ENCODE assay signal across 11 cellular contexts in the genomic region with DNA sequence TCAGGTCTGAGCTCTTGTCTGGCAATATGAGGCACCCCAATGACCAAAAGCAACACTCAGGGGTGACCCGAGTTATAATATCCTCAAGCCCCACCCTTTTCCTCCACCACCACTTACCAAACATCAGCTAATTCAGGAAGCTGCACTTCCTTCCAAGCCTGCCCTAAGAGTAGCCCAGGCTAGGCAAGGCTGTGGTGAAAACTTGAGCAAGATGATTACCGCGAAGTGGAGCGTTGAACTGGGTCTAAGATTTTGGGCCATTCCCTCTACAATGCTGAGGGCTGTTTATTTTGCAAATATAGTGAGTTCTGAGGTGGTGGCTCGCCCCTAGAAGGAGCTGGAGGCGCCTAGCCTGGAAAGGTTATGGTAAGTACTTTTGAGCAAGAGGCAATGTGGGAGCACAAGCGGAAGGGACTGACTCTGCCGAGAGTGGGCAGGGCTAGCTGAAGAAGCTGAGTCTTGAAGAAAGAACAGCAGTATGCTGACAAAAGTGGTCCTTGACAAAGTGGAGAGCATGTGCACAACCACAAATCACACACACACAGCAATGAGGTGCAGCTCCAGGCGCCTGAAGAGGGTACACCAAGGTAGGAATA. TPM values are rescaled to one million over a fixed set of nuclear protein-coding genes. Genes with fewer than 3 reads are reported as not detected.
DNase-seq lines count a peak whose midpoint lies in the region; ATAC-seq and TF ChIP-seq lines count a peak whose summit lies in the region.
"Had no signal": no experiment of that assay in that cellular context is flagged by ENCODE, and none has a peak within 500 bp of the region (broad histone marks: within the 10 kb centered on the region; RNA-seq: fewer than 3 reads in every experiment).

A gene with protein sequence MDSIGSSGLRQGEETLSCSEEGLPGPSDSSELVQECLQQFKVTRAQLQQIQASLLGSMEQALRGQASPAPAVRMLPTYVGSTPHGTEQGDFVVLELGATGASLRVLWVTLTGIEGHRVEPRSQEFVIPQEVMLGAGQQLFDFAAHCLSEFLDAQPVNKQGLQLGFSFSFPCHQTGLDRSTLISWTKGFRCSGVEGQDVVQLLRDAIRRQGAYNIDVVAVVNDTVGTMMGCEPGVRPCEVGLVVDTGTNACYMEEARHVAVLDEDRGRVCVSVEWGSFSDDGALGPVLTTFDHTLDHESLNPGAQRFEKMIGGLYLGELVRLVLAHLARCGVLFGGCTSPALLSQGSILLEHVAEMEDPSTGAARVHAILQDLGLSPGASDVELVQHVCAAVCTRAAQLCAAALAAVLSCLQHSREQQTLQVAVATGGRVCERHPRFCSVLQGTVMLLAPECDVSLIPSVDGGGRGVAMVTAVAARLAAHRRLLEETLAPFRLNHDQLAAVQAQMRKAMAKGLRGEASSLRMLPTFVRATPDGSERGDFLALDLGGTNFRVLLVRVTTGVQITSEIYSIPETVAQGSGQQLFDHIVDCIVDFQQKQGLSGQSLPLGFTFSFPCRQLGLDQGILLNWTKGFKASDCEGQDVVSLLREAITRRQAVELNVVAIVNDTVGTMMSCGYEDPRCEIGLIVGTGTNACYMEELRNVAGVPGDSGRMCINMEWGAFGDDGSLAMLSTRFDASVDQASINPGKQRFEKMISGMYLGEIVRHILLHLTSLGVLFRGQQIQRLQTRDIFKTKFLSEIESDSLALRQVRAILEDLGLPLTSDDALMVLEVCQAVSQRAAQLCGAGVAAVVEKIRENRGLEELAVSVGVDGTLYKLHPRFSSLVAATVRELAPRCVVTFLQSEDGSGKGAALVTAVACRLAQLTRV (minus strand): TSS at position 51 of the 596 bp plus-strand sequence. CDS start 3,187 bp downstream, outside the sequence.

- H2BK120ac ChIP-seq in IMR-90 (ENCODE audit: low read depth, low read length), result no peak within 1 kb of the TSS

- H2BK20ac ChIP-seq in IMR-90 (ENCODE audit: low read depth, low read length), result no peak within 1 kb of the TSS

- no peak within 1 kb of the TSS for H3K14ac ChIP-seq in IMR-90 (replicated peaks; ENCODE audit: low read depth, low read length)

- in situ Hi-C loops in IMR-90 (cut with MboI; ENCODE audit: low sequenced_read_pairs), result no loop called here

- H2AK5ac ChIP-seq in IMR-90 (ENCODE audit: low read depth, low read length), result no peak within 1 kb of the TSS

- TF ChIP-seq CTCF in IMR-90 (conservative IDR thresholded peaks at IDR 0.05; ENCODE audit: low read depth, low read length) (no peak), heart left ventricle (IDR thresholded peaks at IDR 0.05) (no peak), sigmoid colon (IDR thresholded peaks at IDR 0.05) (no peak), hepatocyte (IDR thresholded peaks at IDR 0.05; ENCODE audit: poor library complexity) (no peak)

- H3K4me3 ChIP-seq in IMR-90 (ENCODE audit: insufficient read depth, low read depth, low read length) (no peak within 1 kb of the TSS), SJCRH30 (no peak within 1 kb of the TSS), heart left ventricle (peak within 1 kb of the TSS in 5 of 12 donors; percentile 1 to 63 (median 30)), sigmoid colon (peak within 1 kb of the TSS in 2 of 4 donors; percentile 5 to 18), hepatocyte (no peak within 1 kb of the TSS)

- H3K56ac ChIP-seq in IMR-90 (ENCODE audit: extremely low read depth, insufficient read depth, low read length), result no peak within 1 kb of the TSS

- H2BK5ac ChIP-seq in IMR-90 (ENCODE audit: low read depth, low read length, poor library complexity, severe bottlenecking), result no peak within 1 kb of the TSS

- no peak within 1 kb of the TSS for H4K91ac ChIP-seq in IMR-90 (ENCODE audit: insufficient read depth, low read depth, low read length)

- H3K4me2 ChIP-seq in IMR-90 (ENCODE audit: low read depth, low read length) (no peak within 1 kb of the TSS), hepatocyte (no peak within 1 kb of the TSS)

- DNase-seq in IMR-90, result no peak
- no peak for DNase-seq in SJCRH30
- DNase-seq in heart left ventricle, result peak in 1 of 5 donors; percentile 38
- peak; percentile 48 for DNase-seq in sigmoid colon
- no peak for DNase-seq in hepatocyte (ENCODE audit: low spot score)
- no peak for DNase-seq in NCI-H446 (lab: John Stamatoyannopoulos, UW)
- no peak for DNase-seq in NCI-H446 treated with DMSO at 0.1 percent for 48 hours (lab: John Stamatoyannopoulos, UW)
- DNase-seq: amniotic stem cell, GOT3, NCI-H1436 treated with DMSO at 0.1 percent for 48 hours had no signal

- H3K9me1 ChIP-seq in IMR-90 (ENCODE audit: insufficient read depth, low read length), result peaks cover 10% of the 10 kb centered on the region

- H2AK9ac ChIP-seq in IMR-90 (replicated peaks; ENCODE audit: low read depth, low read length, poor library complexity), result peak within 1 kb of the TSS; percentile 75

- TF ChIP-seq RAD21 in IMR-90 (IDR thresholded peaks at IDR 0.05; ENCODE audit: low read length), result no peak

- H4K20me1 ChIP-seq in IMR-90 (ENCODE audit: insufficient read depth, low read length) (no peaks in the 10 kb centered on the region; the same call in 1 of the 2 replicates), hepatocyte (ENCODE audit: insufficient read depth, poor library complexity, severe bottlenecking) (no peaks in the 10 kb centered on the region)

- TF ChIP-seq EP300 in sigmoid colon (IDR thresholded peaks at IDR 0.05), result no peak

- ATAC-seq in IMR-90 (ENCODE audit: low read depth), result no peak
- peak in 3 of 4 donors; percentile 50 to 72 (median 66) for ATAC-seq in heart left ventricle

- BruUV-seq in IMR-90 (replicated peaks; lab: Mats Ljungman, UMichigan), result no TSS peak

- no peak within 1 kb of the TSS for H4K5ac ChIP-seq in IMR-90 (ENCODE audit: low read depth, low read length)

- no peak within 1 kb of the TSS for H3K4ac ChIP-seq in IMR-90 (ENCODE audit: low read depth, low read length)

- H3K27me3 ChIP-seq in IMR-90 (ENCODE audit: control insufficient read depth, insufficient read depth, low read length), result peaks cover 6% of the 10 kb centered on the region
- no peaks in the 10 kb centered on the region for H3K27me3 ChIP-seq in SJCRH30
- no peaks in the 10 kb centered on the region for H3K27me3 ChIP-seq in heart left ventricle
- no peaks in the 10 kb centered on the region for H3K27me3 ChIP-seq in sigmoid colon
- H3K27me3 ChIP-seq in hepatocyte, result no peaks in the 10 kb centered on the region

- CTCF ChIA-PET in IMR-90 (lab: Yijun Ruan, JAX), result no interaction called here

- intact Hi-C loops in IMR-90 (cut with micrococcal nuclease) (no loop called here), heart left ventricle (cut with DNase I) (no loop called here), sigmoid colon (cut with DNase I) (no loop called here)

- H3K4me1 ChIP-seq in IMR-90 (ENCODE audit: control insufficient read depth, insufficient read depth, low read length) (no peaks in the 10 kb centered on the region), SJCRH30 (peaks cover 3% of the 10 kb centered on the region; the same call in 1 of the 2 replicates), heart left ventricle (peaks cover 0 to 89% (median 2%) of the 10 kb centered on the region in 12 donors), sigmoid colon (no peaks in the 10 kb centered on the region), hepatocyte (ENCODE audit: insufficient read depth) (no peaks in the 10 kb centered on the region)

- WGBS in IMR-90 (ENCODE audit: extremely low coverage in 2 of 2, insufficient read length in 1 of 2), 2 experiments, result 89% methylated on average over 7 of the region's 9 CpGs; no CpG with 5 or more reads in 1 of the 2 experiments
- 61 to 79% (median 69%) methylated on average over 8 to 9 of the region's 9 CpGs for WGBS in heart left ventricle, 4 donors
- 53 to 73% methylated on average over 9 of the region's 9 CpGs for WGBS in sigmoid colon, 2 donors
- WGBS in hepatocyte (ENCODE audit: low lambda C conversion rate, missing lambda C conversion rate), result 91% methylated on average over 9 of the region's 9 CpGs

- no peak within 1 kb of the TSS for H4K8ac ChIP-seq in IMR-90 (ENCODE audit: low read depth in 2 of 2, low read length in 2 of 2)

- POLR2A ChIA-PET in IMR-90 (lab: Charles Lee; ENCODE audit: unreplicated experiment), result no interaction called here

- H3K27ac ChIP-seq in IMR-90 (ENCODE audit: insufficient read depth, low read length), result no peak within 1 kb of the TSS
- peak within 1 kb of the TSS; percentile 20 for H3K27ac ChIP-seq in SJCRH30
- H3K27ac ChIP-seq in heart left ventricle, result peak within 1 kb of the TSS in 3 of 12 donors; percentile 10 to 83 (median 45)
- H3K27ac ChIP-seq in sigmoid colon, result no peak within 1 kb of the TSS
- no peak within 1 kb of the TSS for H3K27ac ChIP-seq in hepatocyte

- H3K9me2 ChIP-seq in hepatocyte (replicated peaks; ENCODE audit: insufficient read depth), result no peaks in the 10 kb centered on the region

- no peaks in the 10 kb centered on the region for H3K79me2 ChIP-seq in hepatocyte

- H3K79me1 ChIP-seq in IMR-90 (ENCODE audit: low read depth in 1 of 2, low read length in 2 of 2), result no peaks in the 10 kb centered on the region

- dilution Hi-C loops in IMR-90 (cut with HindIII; ENCODE audit: low sequenced_read_pairs, unreplicated experiment), result no loop called here

- TF ChIP-seq POLR2A in IMR-90 (IDR thresholded peaks at IDR 0.05; ENCODE audit: low read depth, low read length) (no peak), heart left ventricle (IDR thresholded peaks at IDR 0.05) (no peak), sigmoid colon (IDR thresholded peaks at IDR 0.05) (no peak)

- no peak within 1 kb of the TSS for H2BK15ac ChIP-seq in IMR-90 (ENCODE audit: low read depth, low read length)

- H3K9ac ChIP-seq in IMR-90 (ENCODE audit: low read depth, low read length), result no peak within 1 kb of the TSS

- H3K36me3 ChIP-seq in IMR-90 (ENCODE audit: control insufficient read depth, insufficient read depth, low read length) (peaks cover 12% of the 10 kb centered on the region), SJCRH30 (peaks cover 22% of the 10 kb centered on the region), heart left ventricle (peaks cover 0 to 26% (median 18%) of the 10 kb centered on the region in 9 donors), sigmoid colon (peaks cover 2 to 22% (median 11%) of the 10 kb centered on the region in 4 donors), hepatocyte (replicated peaks; ENCODE audit: insufficient read depth, low read depth) (no peaks in the 10 kb centered on the region)

- no peak within 1 kb of the TSS for H3K18ac ChIP-seq in IMR-90 (ENCODE audit: low read depth, low read length)

- H3K9me3 ChIP-seq in IMR-90 (ENCODE audit: control insufficient read depth, insufficient read depth, low read length), result no peaks in the 10 kb centered on the region
- H3K9me3 ChIP-seq in SJCRH30 (replicated peaks), result no peaks in the 10 kb centered on the region
- no peaks in the 10 kb centered on the region for H3K9me3 ChIP-seq in heart left ventricle
- no peaks in the 10 kb centered on the region for H3K9me3 ChIP-seq in sigmoid colon
- no peaks in the 10 kb centered on the region for H3K9me3 ChIP-seq in hepatocyte (ENCODE audit: low read depth)

- peak within 1 kb of the TSS; percentile 53 for H2AFZ ChIP-seq in IMR-90 (replicated peaks; ENCODE audit: low read length, poor library complexity)
- H2AFZ ChIP-seq in hepatocyte, result no peak within 1 kb of the TSS

- H3K23ac ChIP-seq in IMR-90 (ENCODE audit: low read depth, low read length), result no peak within 1 kb of the TSS

RNA-seq across cellular contexts. Expression of the gene that starts here (rescaled TPM):
- total RNA-seq in IMR-90 (2012; rRNA removed), result not detected in 2 replicates
- not detected in 2 replicates for polyA plus RNA-seq in IMR-90 (2012; rRNA removed)
- polyA plus RNA-seq in IMR-90 (2012; cell fraction: cytosol; rRNA removed), result not detected in 2 replicates
- 0.05 and 0.15 TPM in 2 replicates for polyA plus RNA-seq in IMR-90 (2012; cell fraction: nucleus; rRNA removed; ENCODE audit: low replicate concordance)
- total RNA-seq in SJCRH30 (2014; rRNA removed; shearing (Covaris generic)), result 0.15 TPM in 1 of 2 replicates, not detected in the other
- total RNA-seq in heart left ventricle, result 10 to 100 TPM in 2 of 9 donors, 1 to 10 TPM in 6, under 1 TPM in 1; 0.46 to 44.0 (median 2.4) TPM
- 1 to 10 TPM; 4.2 to 4.3 TPM for polyA plus RNA-seq in heart left ventricle
- 10 to 100 TPM in 1 of 4 donors, 1 to 10 TPM in 3; 4.7 to 12.8 (median 9.1) TPM for total RNA-seq in sigmoid colon
- polyA plus RNA-seq in sigmoid colon, result 10 to 100 TPM in 1 of 3 donors, 1 to 10 TPM in 2; 1.8 to 11.0 (median 2.8) TPM
- total RNA-seq in hepatocyte, result 0.73 TPM in 1 of 2 replicates, not detected in the other
- polyA plus RNA-seq in hepatocyte, result not detected in 2 replicates
- total RNA-seq: osteocyte had no signal
